Comparison of ENCODE assay signal across 3 cellular contexts in genomic region chr7:77662869-77663268, GRCh38.
TF ChIP-seq lines count a peak whose summit lies in the region.

No MANE protein-coding gene starts in this region.

TF ChIP-seq in HEK293, 187 proteins besides CTCF, POLR2A, EP300 and RAD21 (continued from another document):
- TF ChIP-seq ZNF132 (tag by site-specific recombination; IDR thresholded peaks at IDR 0.05; ENCODE audit: borderline replicate concordance) (no peak), KLF9 (tag by site-specific recombination; IDR thresholded peaks at IDR 0.05; ENCODE audit: low read depth) (no peak), ZNF221 (tag by site-specific recombination; IDR thresholded peaks at IDR 0.05; ENCODE audit: borderline replicate concordance) (no peak), TCF7L2 (IDR thresholded peaks at IDR 0.05; ENCODE audit: borderline replicate concordance, low read depth, low read length) (no peak)
TF ChIP-seq in HEK293: peak in this region for 1.

TF ChIP-seq in WTC11, 78 proteins besides CTCF, POLR2A, EP300 and RAD21 (continued from another document and continues in another):
- no peak for TF ChIP-seq ZNF121 (CRISPR knock-in tag; IDR thresholded peaks at IDR 0.05)
- no peak for TF ChIP-seq E2F1 (CRISPR knock-in tag; IDR thresholded peaks at IDR 0.05)
- TF ChIP-seq TEAD4 (CRISPR knock-in tag; IDR thresholded peaks at IDR 0.05): no peak
- TF ChIP-seq ETV6 (CRISPR knock-in tag; IDR thresholded peaks at IDR 0.05): no peak
- TF ChIP-seq NR3C1 (CRISPR knock-in tag; conservative IDR thresholded peaks at IDR 0.05; ENCODE audit: low read depth): no peak
- no peak for TF ChIP-seq FOXP1 (CRISPR knock-in tag; IDR thresholded peaks at IDR 0.05; ENCODE audit: borderline replicate concordance)
- no peak for TF ChIP-seq IRF2 (CRISPR knock-in tag; IDR thresholded peaks at IDR 0.05; ENCODE audit: borderline replicate concordance, low read depth)
- TF ChIP-seq NFATC4 (CRISPR knock-in tag; IDR thresholded peaks at IDR 0.05): no peak
- TF ChIP-seq, protein P1, sequence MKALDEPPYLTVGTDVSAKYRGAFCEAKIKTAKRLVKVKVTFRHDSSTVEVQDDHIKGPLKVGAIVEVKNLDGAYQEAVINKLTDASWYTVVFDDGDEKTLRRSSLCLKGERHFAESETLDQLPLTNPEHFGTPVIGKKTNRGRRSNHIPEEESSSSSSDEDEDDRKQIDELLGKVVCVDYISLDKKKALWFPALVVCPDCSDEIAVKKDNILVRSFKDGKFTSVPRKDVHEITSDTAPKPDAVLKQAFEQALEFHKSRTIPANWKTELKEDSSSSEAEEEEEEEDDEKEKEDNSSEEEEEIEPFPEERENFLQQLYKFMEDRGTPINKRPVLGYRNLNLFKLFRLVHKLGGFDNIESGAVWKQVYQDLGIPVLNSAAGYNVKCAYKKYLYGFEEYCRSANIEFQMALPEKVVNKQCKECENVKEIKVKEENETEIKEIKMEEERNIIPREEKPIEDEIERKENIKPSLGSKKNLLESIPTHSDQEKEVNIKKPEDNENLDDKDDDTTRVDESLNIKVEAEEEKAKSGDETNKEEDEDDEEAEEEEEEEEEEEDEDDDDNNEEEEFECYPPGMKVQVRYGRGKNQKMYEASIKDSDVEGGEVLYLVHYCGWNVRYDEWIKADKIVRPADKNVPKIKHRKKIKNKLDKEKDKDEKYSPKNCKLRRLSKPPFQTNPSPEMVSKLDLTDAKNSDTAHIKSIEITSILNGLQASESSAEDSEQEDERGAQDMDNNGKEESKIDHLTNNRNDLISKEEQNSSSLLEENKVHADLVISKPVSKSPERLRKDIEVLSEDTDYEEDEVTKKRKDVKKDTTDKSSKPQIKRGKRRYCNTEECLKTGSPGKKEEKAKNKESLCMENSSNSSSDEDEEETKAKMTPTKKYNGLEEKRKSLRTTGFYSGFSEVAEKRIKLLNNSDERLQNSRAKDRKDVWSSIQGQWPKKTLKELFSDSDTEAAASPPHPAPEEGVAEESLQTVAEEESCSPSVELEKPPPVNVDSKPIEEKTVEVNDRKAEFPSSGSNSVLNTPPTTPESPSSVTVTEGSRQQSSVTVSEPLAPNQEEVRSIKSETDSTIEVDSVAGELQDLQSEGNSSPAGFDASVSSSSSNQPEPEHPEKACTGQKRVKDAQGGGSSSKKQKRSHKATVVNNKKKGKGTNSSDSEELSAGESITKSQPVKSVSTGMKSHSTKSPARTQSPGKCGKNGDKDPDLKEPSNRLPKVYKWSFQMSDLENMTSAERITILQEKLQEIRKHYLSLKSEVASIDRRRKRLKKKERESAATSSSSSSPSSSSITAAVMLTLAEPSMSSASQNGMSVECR (CRISPR knock-in tag; IDR thresholded peaks at IDR 0.05; ENCODE audit: borderline replicate concordance): no peak
- no peak for TF ChIP-seq ZNF232 (CRISPR knock-in tag; IDR thresholded peaks at IDR 0.05)
- TF ChIP-seq, protein P2, sequence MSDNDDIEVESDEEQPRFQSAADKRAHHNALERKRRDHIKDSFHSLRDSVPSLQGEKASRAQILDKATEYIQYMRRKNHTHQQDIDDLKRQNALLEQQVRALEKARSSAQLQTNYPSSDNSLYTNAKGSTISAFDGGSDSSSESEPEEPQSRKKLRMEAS (CRISPR knock-in tag; IDR thresholded peaks at IDR 0.05): no peak
- no peak for TF ChIP-seq JAZF1 (CRISPR knock-in tag; IDR thresholded peaks at IDR 0.05)
- no peak for TF ChIP-seq E2F4 (CRISPR knock-in tag; IDR thresholded peaks at IDR 0.05; ENCODE audit: borderline replicate concordance, low read depth)
- TF ChIP-seq ELF4 (CRISPR knock-in tag; IDR thresholded peaks at IDR 0.05; ENCODE audit: low read depth): no peak
- TF ChIP-seq KAT7 (CRISPR knock-in tag; IDR thresholded peaks at IDR 0.05; ENCODE audit: borderline replicate concordance): no peak
- no peak for TF ChIP-seq STAT6 (CRISPR knock-in tag; conservative IDR thresholded peaks at IDR 0.05; ENCODE audit: low read depth)

TF ChIP-seq in H1, 55 proteins besides CTCF, POLR2A, EP300 and RAD21 (continued from another document):
- no peak for TF ChIP-seq KDM4A (IDR thresholded peaks at IDR 0.05; ENCODE audit: low read depth, low read length, severe bottlenecking)
- TF ChIP-seq TEAD4 (IDR thresholded peaks at IDR 0.05; ENCODE audit: low read depth, low read length): no peak
- TF ChIP-seq TCF12 (IDR thresholded peaks at IDR 0.05; ENCODE audit: low read depth, low read length): no peak
- no peak for TF ChIP-seq ZNF274 (IDR thresholded peaks at IDR 0.05; ENCODE audit: borderline replicate concordance, extremely low read depth, low read length)
- TF ChIP-seq HDAC2 (IDR thresholded peaks at IDR 0.05; ENCODE audit: borderline replicate concordance in 1 of 2, low read depth in 2 of 2, low read length in 2 of 2): no peak
- TF ChIP-seq CEBPB (IDR thresholded peaks at IDR 0.05; ENCODE audit: low read depth, low read length): no peak
- TF ChIP-seq CBX5 (IDR thresholded peaks at IDR 0.05; ENCODE audit: low read depth, low read length): no peak
- no peak for TF ChIP-seq BACH1 (IDR thresholded peaks at IDR 0.05; ENCODE audit: low read length)
- no peak for TF ChIP-seq EGR1 (IDR thresholded peaks at IDR 0.05; ENCODE audit: borderline replicate concordance, low read depth, low read length)
- TF ChIP-seq FOSL1 (IDR thresholded peaks at IDR 0.05; ENCODE audit: insufficient read depth, low read depth, low read length): no peak
- no peak for TF ChIP-seq ATF2 (IDR thresholded peaks at IDR 0.05; ENCODE audit: low read length)
- TF ChIP-seq SRF (IDR thresholded peaks at IDR 0.05; ENCODE audit: low read depth, low read length): no peak
- TF ChIP-seq YY1 (IDR thresholded peaks at IDR 0.05; ENCODE audit: low read depth, low read length): no peak
- no peak for TF ChIP-seq ATF3 (IDR thresholded peaks at IDR 0.05; ENCODE audit: insufficient read depth, low read depth, low read length)
- TF ChIP-seq KDM5A (IDR thresholded peaks at IDR 0.05; ENCODE audit: low read length): no peak
- no peak for TF ChIP-seq CTBP2 (IDR thresholded peaks at IDR 0.05; ENCODE audit: borderline replicate concordance, insufficient read depth, insufficient read length, low read length)
- no peak for TF ChIP-seq CHD1 (IDR thresholded peaks at IDR 0.05; ENCODE audit: low read depth, low read length)
